1 cellular context compared by ENCODE assay signal in genomic region chr11:60944504-60945294, GRCh38.
TF ChIP-seq lines count a peak whose summit lies in the region.

No MANE protein-coding gene starts in this region.

TF ChIP-seq in HepG2, 621 proteins besides CTCF, POLR2A, EP300 and RAD21:
- TF ChIP-seq ZNF547 (CRISPR knock-in tag; IDR thresholded peaks at IDR 0.05) (no peak), AFF4 (CRISPR knock-in tag; IDR thresholded peaks at IDR 0.05) (no peak), ZNF740 (CRISPR knock-in tag; IDR thresholded peaks at IDR 0.05) (no peak), ZNF570 (CRISPR knock-in tag; IDR thresholded peaks at IDR 0.05; ENCODE audit: borderline replicate concordance) (no peak), BRCA1 (CRISPR knock-in tag; IDR thresholded peaks at IDR 0.05) (no peak), CBFB (CRISPR knock-in tag; IDR thresholded peaks at IDR 0.05) (no peak), YEATS4 (CRISPR knock-in tag; IDR thresholded peaks at IDR 0.05; ENCODE audit: borderline replicate concordance) (no peak), ZNF597 (CRISPR knock-in tag; IDR thresholded peaks at IDR 0.05) (no peak), ZNF280B (CRISPR knock-in tag; IDR thresholded peaks at IDR 0.05; ENCODE audit: borderline replicate concordance) (no peak), ZNF20 (CRISPR knock-in tag; IDR thresholded peaks at IDR 0.05) (no peak), HMGXB3 (CRISPR knock-in tag; IDR thresholded peaks at IDR 0.05; ENCODE audit: borderline replicate concordance) (no peak), ZNF335 (CRISPR knock-in tag; IDR thresholded peaks at IDR 0.05) (no peak), ZNF883 (CRISPR knock-in tag; IDR thresholded peaks at IDR 0.05; ENCODE audit: not compliant biosample characterization) (no peak), ZBTB42 (CRISPR knock-in tag; IDR thresholded peaks at IDR 0.05) (no peak), FOSL1 (CRISPR knock-in tag; IDR thresholded peaks at IDR 0.05; ENCODE audit: borderline replicate concordance) (no peak), NFATC3 (CRISPR knock-in tag; IDR thresholded peaks at IDR 0.05) (no peak), EEA1 (CRISPR knock-in tag; IDR thresholded peaks at IDR 0.05; ENCODE audit: borderline replicate concordance) (no peak), RNF219 (CRISPR knock-in tag; IDR thresholded peaks at IDR 0.05) (no peak)
